ENCODE assay signal across 22 cellular contexts in genomic region chr3:88936837-88937236, GRCh38.
"Had no signal": no experiment of that assay in that cellular context is flagged by ENCODE, and none has a peak within 500 bp of the region (broad histone marks: within the 10 kb centered on the region; RNA-seq: fewer than 3 reads in every experiment).

No MANE protein-coding gene starts in this region.

- H3K27me3 ChIP-seq: dorsolateral prefrontal cortex, neutrophil, sigmoid colon, testis, upper lobe of left lung had no signal

- ATAC-seq: activated CD8-positive, alpha-beta memory T cell treated with anti-CD3 and anti-CD28 coated beads, Interleukin-2, amount 10 ng/mL, durations not matched to agents 7 days and 5 days; activated T-helper 17 cell treated with anti-CD3 and anti-CD28 coated beads, Interleukin-2, amount 50 U/mL, for 72 hours; lower lobe of right lung; natural killer cell; stimulated activated effector memory CD8-positive, alpha-beta T cell treated with anti-CD3 and anti-CD28 coated beads, Interleukin-12 subunit alpha, Interleukin-12 subunit beta, amount 100 ng/mL, for 72 hours had no signal

- H3K27me3 Mint-ChIP-seq: activated B cell treated with CpG ODN at 0.5 μM for 24 hours; activated CD4-positive, alpha-beta memory T cell treated with anti-CD3 and anti-CD28 coated beads, Interleukin-2, amount 10 ng/mL, durations not matched to agents 7 days and 5 days; activated CD8-positive, alpha-beta memory T cell treated with anti-CD3 and anti-CD28 coated beads, Interleukin-2, amount 10 ng/mL, durations not matched to agents 7 days and 5 days; activated naive CD8-positive, alpha-beta T cell treated with anti-CD3 and anti-CD28 coated beads, Interleukin-2, amount 10 ng/mL, durations not matched to agents 7 days and 5 days; activated T-helper 17 cell treated with anti-CD3 and anti-CD28 coated beads, Interleukin-2, amount 50 U/mL, for 72 hours had no signal

- H3K4me1 Mint-ChIP-seq: activated B cell treated with CpG ODN at 0.5 μM for 24 hours; activated CD4-positive, alpha-beta memory T cell treated with anti-CD3 and anti-CD28 coated beads, Interleukin-2, amount 10 ng/mL, durations not matched to agents 7 days and 5 days; activated CD8-positive, alpha-beta memory T cell treated with anti-CD3 and anti-CD28 coated beads, Interleukin-2, amount 10 ng/mL, durations not matched to agents 7 days and 5 days; activated naive CD8-positive, alpha-beta T cell treated with anti-CD3 and anti-CD28 coated beads, Interleukin-2, amount 10 ng/mL, durations not matched to agents 7 days and 5 days; activated T-helper 17 cell treated with anti-CD3 and anti-CD28 coated beads, Interleukin-2, amount 50 U/mL, for 72 hours; natural killer cell; stimulated activated effector memory CD8-positive, alpha-beta T cell treated with anti-CD3 and anti-CD28 coated beads, Interleukin-12 subunit alpha, Interleukin-12 subunit beta, amount 100 ng/mL, for 72 hours had no signal

- H3K36me3 ChIP-seq: lower lobe of right lung, neutrophil, sigmoid colon, upper lobe of left lung had no signal

- H3K9me3 Mint-ChIP-seq: activated B cell treated with CpG ODN at 0.5 μM for 24 hours had no signal

- H3K27ac Mint-ChIP-seq: activated B cell treated with CpG ODN at 0.5 μM for 24 hours; activated CD4-positive, alpha-beta memory T cell treated with anti-CD3 and anti-CD28 coated beads, Interleukin-2, amount 10 ng/mL, durations not matched to agents 7 days and 5 days; activated CD8-positive, alpha-beta memory T cell treated with anti-CD3 and anti-CD28 coated beads, Interleukin-2, amount 10 ng/mL, durations not matched to agents 7 days and 5 days; activated naive CD8-positive, alpha-beta T cell treated with anti-CD3 and anti-CD28 coated beads, Interleukin-2, amount 10 ng/mL, durations not matched to agents 7 days and 5 days; activated T-helper 17 cell treated with anti-CD3 and anti-CD28 coated beads, Interleukin-2, amount 50 U/mL, for 72 hours; natural killer cell; stimulated activated effector memory CD8-positive, alpha-beta T cell treated with anti-CD3 and anti-CD28 coated beads, Interleukin-12 subunit alpha, Interleukin-12 subunit beta, amount 100 ng/mL, for 72 hours had no signal

- H3K4me3 Mint-ChIP-seq: activated B cell treated with CpG ODN at 0.5 μM for 24 hours; activated CD4-positive, alpha-beta memory T cell treated with anti-CD3 and anti-CD28 coated beads, Interleukin-2, amount 10 ng/mL, durations not matched to agents 7 days and 5 days; activated CD8-positive, alpha-beta memory T cell treated with anti-CD3 and anti-CD28 coated beads, Interleukin-2, amount 10 ng/mL, durations not matched to agents 7 days and 5 days; activated naive CD8-positive, alpha-beta T cell treated with anti-CD3 and anti-CD28 coated beads, Interleukin-2, amount 10 ng/mL, durations not matched to agents 7 days and 5 days; activated T-helper 17 cell treated with anti-CD3 and anti-CD28 coated beads, Interleukin-2, amount 50 U/mL, for 72 hours; natural killer cell; stimulated activated effector memory CD8-positive, alpha-beta T cell treated with anti-CD3 and anti-CD28 coated beads, Interleukin-12 subunit alpha, Interleukin-12 subunit beta, amount 100 ng/mL, for 72 hours had no signal

- H3K9me3 ChIP-seq: lower lobe of right lung, neutrophil, sigmoid colon, testis, upper lobe of left lung had no signal

- H3K4me1 ChIP-seq: lower lobe of right lung, parathyroid adenoma, sigmoid colon, testis, upper lobe of left lung had no signal

- H3K36me3 Mint-ChIP-seq: activated CD8-positive, alpha-beta memory T cell treated with anti-CD3 and anti-CD28 coated beads, Interleukin-2, amount 10 ng/mL, durations not matched to agents 7 days and 5 days; activated naive CD8-positive, alpha-beta T cell treated with anti-CD3 and anti-CD28 coated beads, Interleukin-2, amount 10 ng/mL, durations not matched to agents 7 days and 5 days; stimulated activated effector memory CD8-positive, alpha-beta T cell treated with anti-CD3 and anti-CD28 coated beads, Interleukin-12 subunit alpha, Interleukin-12 subunit beta, amount 100 ng/mL, for 72 hours had no signal

- H3K4me3 ChIP-seq: dorsolateral prefrontal cortex, lower lobe of right lung, sigmoid colon, testis, upper lobe of left lung had no signal

- DNase-seq: activated B cell treated with CpG ODN at 0.5 μM for 24 hours; activated CD4-positive, alpha-beta memory T cell treated with anti-CD3 and anti-CD28 coated beads, Interleukin-2, amount 10 ng/mL, durations not matched to agents 7 days and 5 days; activated CD4-positive, alpha-beta T cell treated with anti-CD3 and anti-CD28 coated beads for 48 hours; activated CD8-positive, alpha-beta memory T cell treated with anti-CD3 and anti-CD28 coated beads, Interleukin-2, amount 10 ng/mL, durations not matched to agents 7 days and 5 days; activated naive CD4-positive, alpha-beta T cell; activated naive CD8-positive, alpha-beta T cell treated with anti-CD3 and anti-CD28 coated beads, Interleukin-2, amount 10 ng/mL, durations not matched to agents 7 days and 5 days; activated T-cell treated with anti-CD3 and anti-CD28 coated beads, Interleukin-2, amount 50 U/mL, for 1 hour; amygdala; caudate nucleus; dorsolateral prefrontal cortex; foreskin fibroblast; hippocampal formation; lower lobe of right lung; natural killer cell; sigmoid colon; stimulated activated CD4-positive, alpha-beta T cell treated with anti-CD3 and anti-CD28 coated beads, Interleukin-4, amount 100 ng/mL, for 24 hours; testis; upper lobe of left lung had no signal
